ENCODE assay signal across 29 cellular contexts in genomic region chr4:54089875-54090274, GRCh38.
"Had no signal": no experiment of that assay in that cellular context is flagged by ENCODE, and none has a peak within 500 bp of the region (broad histone marks: within the 10 kb centered on the region; RNA-seq: fewer than 3 reads in every experiment).

No MANE protein-coding gene starts in this region.

- H3K36me3 ChIP-seq: adrenal gland, ascending aorta, brain microvascular endothelial cell, breast epithelium, cardiac muscle cell had no signal

- DNase-seq: activated effector memory CD4-positive, alpha-beta T cell treated with anti-CD3 and anti-CD28 coated beads, Interleukin-2, amount 50 U/mL, for 16 hours; activated effector memory CD4-positive, alpha-beta T cell treated with Interleukin-2 at 50 U/mL for 16 hours; activated gamma-delta T cell; activated gamma-delta T cell treated with Interleukin-2 at 50 U/mL for 16 hours; activated naive CD4-positive, alpha-beta T cell; activated naive CD4-positive, alpha-beta T cell treated with anti-CD3 and anti-CD28 coated beads for 36 hours; activated naive CD4-positive, alpha-beta T cell treated with anti-CD3 and anti-CD28 coated beads, Interleukin-2, amount 10 ng/mL, durations not matched to agents 7 days and 5 days; activated naive CD4-positive, alpha-beta T cell treated with anti-CD3 and anti-CD28 coated beads, Interleukin-2, amount 50 U/mL, for 16 hours; activated naive CD4-positive, alpha-beta T cell treated with Interleukin-2 at 50 U/mL for 16 hours; activated naive CD8-positive, alpha-beta T cell treated with anti-CD3 and anti-CD28 coated beads for 36 hours; activated naive CD8-positive, alpha-beta T cell treated with anti-CD3 and anti-CD28 coated beads, Interleukin-2, amount 10 ng/mL, durations not matched to agents 7 days and 5 days; activated naive CD8-positive, alpha-beta T cell treated with anti-CD3 and anti-CD28 coated beads, Interleukin-2, amount 50 U/mL, for 24 hours; activated T-cell treated with anti-CD3 and anti-CD28 coated beads, Interleukin-2, amount 50 U/mL, for 24 hours; activated T-cell treated with anti-CD3 and anti-CD28 coated beads, Interleukin-2, amount 50 U/mL, for 4 hours; activated T-cell treated with anti-CD3 and anti-CD28 coated beads, Interleukin-2, amount 50 U/mL, for 48 hours; activated T-cell treated with anti-CD3 and anti-CD28 coated beads, Interleukin-2, amount 50 U/mL, for 72 hours; adrenal gland; amniotic stem cell; amygdala; anterior cingulate cortex; aorta; body of pancreas; brain microvascular endothelial cell; caudate nucleus; central memory CD4-positive, alpha-beta T cell; cerebellar nuclear complex had no signal

- H3K4me1 ChIP-seq: breast epithelium had no signal

- H3K27ac ChIP-seq: adrenal gland, ascending aorta, body of pancreas, brain microvascular endothelial cell, cardiac muscle cell had no signal

- H3K9me3 ChIP-seq: adrenal gland, ascending aorta, body of pancreas, breast epithelium had no signal

- H3K4me3 ChIP-seq: adrenal gland, body of pancreas, breast epithelium, cardiac muscle cell had no signal
